18 cellular contexts compared by ENCODE assay signal in the genomic region with DNA sequence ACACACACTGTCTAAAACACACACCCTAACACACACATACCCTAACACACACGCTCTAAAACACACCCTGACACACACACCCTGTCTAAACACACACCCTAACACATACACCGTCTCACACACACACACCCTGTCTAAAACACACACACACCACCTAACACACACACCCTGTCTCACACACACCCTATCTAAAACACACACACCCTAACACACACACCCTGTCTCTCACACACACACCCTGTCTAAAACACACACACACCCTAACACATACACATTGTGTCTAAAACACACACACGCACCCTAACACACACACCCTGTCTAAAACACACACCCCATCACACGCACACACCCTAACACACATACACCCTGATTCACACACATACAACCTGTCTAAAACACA.
"Had no signal": no experiment of that assay in that cellular context is flagged by ENCODE, and none has a peak within 500 bp of the region (broad histone marks: within the 10 kb centered on the region; RNA-seq: fewer than 3 reads in every experiment).

No MANE protein-coding gene starts in this region.

- H3K9me3 ChIP-seq: lower lobe of right lung, thoracic aorta, vagina had no signal

- H3K27ac ChIP-seq: coronary artery, foreskin keratinocyte, left ventricle myocardium inferior, lower lobe of right lung, thoracic aorta, vagina had no signal

- DNase-seq: effector CD4-positive, alpha-beta T cell; endodermal cell; foreskin keratinocyte; immature natural killer cell; kidney; left cardiac atrium; left ventricle myocardium inferior; lower lobe of right lung; natural killer cell; posterior cingulate gyrus; right cardiac atrium; stimulated activated CD4-positive, alpha-beta T cell treated with anti-CD3 and anti-CD28 coated beads, Interleukin-15, amount 100 ng/mL, for 24 hours; stimulated activated CD4-positive, alpha-beta T cell treated with anti-CD3 and anti-CD28 coated beads, Interleukin-1b, Interleukin-23, amount 100 ng/mL, for 48 hours; stimulated activated CD4-positive, alpha-beta T cell treated with anti-CD3 and anti-CD28 coated beads, Interleukin-4, amount 100 ng/mL, for 24 hours had no signal

- H3K4me3 ChIP-seq: coronary artery, left ventricle myocardium inferior, lower lobe of right lung, thoracic aorta, vagina had no signal

- H3K36me3 ChIP-seq: thoracic aorta had no signal

- H3K4me1 ChIP-seq: lower lobe of right lung had no signal

- H3K27me3 ChIP-seq: foreskin keratinocyte, vagina had no signal

- ATAC-seq: foreskin keratinocyte; left cardiac atrium; lower lobe of right lung; stimulated activated memory B cell treated with anti-CD40 and anti-IgM and Interleukin-4, amounts not matched to agents 10 μg/mL and 1 μg/mL and 100 μg/mL, for 72 hours had no signal
